ENCODE assay signal across 10 cellular contexts in the genomic region with DNA sequence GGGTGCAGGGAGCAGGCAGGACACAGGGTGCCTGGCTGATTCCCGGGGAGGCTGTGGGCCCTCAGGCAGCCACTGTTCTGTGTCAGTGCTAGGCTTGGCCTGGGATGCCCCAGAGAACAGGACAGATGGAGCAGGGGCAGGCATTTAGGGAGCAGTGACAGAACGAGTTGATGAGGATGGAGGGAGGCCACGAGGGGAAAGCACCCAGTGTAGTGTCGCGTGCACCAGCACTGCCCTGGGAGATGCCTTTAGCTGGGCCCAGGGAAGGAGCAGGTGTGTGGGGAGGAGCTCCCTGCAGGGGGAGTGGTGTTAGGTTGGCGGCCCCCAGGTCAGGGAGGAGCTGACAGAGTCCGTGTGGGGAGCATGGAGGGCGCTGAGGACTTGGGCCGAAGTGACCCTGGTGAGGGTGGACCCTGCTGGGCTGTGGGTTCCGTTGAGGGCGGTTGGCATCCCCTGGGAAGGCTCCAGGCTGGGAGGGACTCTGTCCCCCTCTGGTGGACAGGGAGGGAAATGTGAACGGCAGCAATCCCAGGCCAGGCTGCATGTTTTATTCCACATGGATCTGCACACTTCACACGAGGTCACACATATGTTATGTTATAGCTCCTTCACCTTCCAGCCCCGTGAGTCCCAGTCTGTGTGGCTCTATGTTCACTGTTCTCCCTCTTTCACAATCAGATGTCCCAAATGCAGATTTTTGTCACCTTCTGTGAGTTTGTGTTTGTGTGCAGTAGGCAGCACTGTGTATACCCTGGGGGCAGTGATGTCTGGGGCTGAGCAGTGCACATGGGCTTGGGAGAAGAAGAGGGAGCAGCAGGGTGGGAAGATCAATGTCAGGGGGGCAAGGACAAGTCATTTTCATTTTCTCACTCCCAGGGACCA. TPM values are rescaled to one million over a fixed set of nuclear protein-coding genes. Genes with fewer than 3 reads are reported as not detected.
DNase-seq lines count a peak whose midpoint lies in the region; ATAC-seq and TF ChIP-seq lines count a peak whose summit lies in the region.
"Not testable (repeated sequence)": the region's sequence is repeated elsewhere in the genome, so short reads cannot be mapped to it uniquely, and the experiment has no call there.
"Had no signal": no experiment of that assay in that cellular context is flagged by ENCODE, and none has a peak within 500 bp of the region (broad histone marks: within the 10 kb centered on the region; RNA-seq: fewer than 3 reads in every experiment).

No MANE protein-coding gene starts in this region.

- peak; percentile 51 for TF ChIP-seq RAD21 in IMR-90 (IDR thresholded peaks at IDR 0.05; ENCODE audit: low read length)

- H3K79me2 ChIP-seq in OCI-LY7 (ENCODE audit: insufficient read depth, low read depth, low read length), result not testable (repeated sequence)

- not testable (repeated sequence) for H2AK9ac ChIP-seq in IMR-90 (replicated peaks; ENCODE audit: low read depth, low read length, poor library complexity)

- POLR2A ChIA-PET in IMR-90 (lab: Charles Lee; ENCODE audit: unreplicated experiment); OCI-LY7 (lab: Charles Lee): not testable (repeated sequence)

- TF ChIP-seq CTCF in AG09319 (IDR thresholded peaks at IDR 0.05; ENCODE audit: low read depth, low read length) (peak; percentile 39), GM06990 (IDR thresholded peaks at IDR 0.05; ENCODE audit: insufficient read depth, low read length, poor library complexity, severe bottlenecking) (peak; percentile 46), IMR-90 (conservative IDR thresholded peaks at IDR 0.05; ENCODE audit: low read depth, low read length) (peak; percentile 48), OCI-LY7 (conservative IDR thresholded peaks at IDR 0.05; ENCODE audit: low read length) (peak; percentile 58), cardiac fibroblast (IDR thresholded peaks at IDR 0.05; ENCODE audit: low read depth, low read length) (peak; percentile 53), left ventricle myocardium inferior (IDR thresholded peaks at IDR 0.05; ENCODE audit: borderline replicate concordance) (peak; percentile 51)

- H3K36me3 ChIP-seq in GM06990 (ENCODE audit: control insufficient read depth, insufficient read depth, low read length); IMR-90 (ENCODE audit: control insufficient read depth, insufficient read depth, low read length); OCI-LY7 (ENCODE audit: insufficient read depth, low read length); left ventricle myocardium inferior: not testable (repeated sequence)

- H3K79me1 ChIP-seq in IMR-90 (ENCODE audit: low read depth in 1 of 2, low read length in 2 of 2), result not testable (repeated sequence)

- not testable (repeated sequence) for H3K9me2 ChIP-seq in OCI-LY7 (ENCODE audit: insufficient read depth, low read length)

- not testable (repeated sequence) for H2AK5ac ChIP-seq in IMR-90 (ENCODE audit: low read depth, low read length)

- H4K8ac ChIP-seq in IMR-90 (ENCODE audit: low read depth in 2 of 2, low read length in 2 of 2), result not testable (repeated sequence)

- not testable (repeated sequence) for H3K4me3 ChIP-seq in GM06990 (replicated peaks; ENCODE audit: low read depth, low read length); IMR-90 (ENCODE audit: insufficient read depth, low read depth, low read length); OCI-LY7 (ENCODE audit: low read depth, low read length, poor library complexity, severe bottlenecking); cardiac fibroblast (replicated peaks in 1 of 2; ENCODE audit: low read depth in 2 of 2, low read length in 2 of 2); left ventricle myocardium inferior

- H3K4me1 ChIP-seq in IMR-90 (ENCODE audit: control insufficient read depth, insufficient read depth, low read length); OCI-LY7 (ENCODE audit: insufficient read depth, low read length, poor library complexity, severe bottlenecking); left ventricle myocardium inferior: not testable (repeated sequence)

- H2BK20ac ChIP-seq in IMR-90 (ENCODE audit: low read depth, low read length), result not testable (repeated sequence)

- not testable (repeated sequence) for H3K4me2 ChIP-seq in IMR-90 (ENCODE audit: low read depth, low read length); OCI-LY7 (ENCODE audit: low read length)

- H3K9ac ChIP-seq in IMR-90 (ENCODE audit: low read depth, low read length), result not testable (repeated sequence)

- intact Hi-C loops in IMR-90 (cut with micrococcal nuclease), result loop anchor here (2.0 kb wide), 1 partner anchor 49 kb away; no protein-coding TSS in a partner anchor
- intact Hi-C loops in OCI-LY7 (cut with micrococcal nuclease; ENCODE audit: unreplicated experiment); left ventricle myocardium inferior (cut with micrococcal nuclease): not testable (repeated sequence)

- H3K27ac ChIP-seq in IMR-90 (ENCODE audit: insufficient read depth, low read length); OCI-LY7 (ENCODE audit: low read depth, low read length, poor library complexity, severe bottlenecking); left ventricle myocardium inferior (replicated peaks): not testable (repeated sequence)

- CTCF ChIA-PET in IMR-90 (lab: Yijun Ruan, JAX); OCI-LY7 (lab: Charles Lee; ENCODE audit: unreplicated experiment): not testable (repeated sequence)

- in situ Hi-C loops in IMR-90 (cut with MboI; ENCODE audit: low sequenced_read_pairs), result not testable (repeated sequence)

- not testable (repeated sequence) for TF ChIP-seq POLR2A in IMR-90 (IDR thresholded peaks at IDR 0.05; ENCODE audit: low read depth, low read length)

- not testable (repeated sequence) for H4K5ac ChIP-seq in IMR-90 (ENCODE audit: low read depth, low read length)

- 45% methylated on average over 4 of the region's 14 CpGs; no CpG with 5 or more reads in 1 of the 2 experiments for WGBS in IMR-90 (ENCODE audit: extremely low coverage in 2 of 2, insufficient read length in 1 of 2), 2 experiments

- BruUV-seq in IMR-90 (replicated peaks; lab: Mats Ljungman, UMichigan); OCI-LY7 (replicated peaks; lab: Mats Ljungman, UMichigan): not testable (repeated sequence)

- not testable (repeated sequence) for H2AFZ ChIP-seq in IMR-90 (replicated peaks; ENCODE audit: low read length, poor library complexity); OCI-LY7 (ENCODE audit: low read length)

- H4K20me1 ChIP-seq in IMR-90 (ENCODE audit: insufficient read depth, low read length); OCI-LY7 (ENCODE audit: insufficient read depth, low read length): not testable (repeated sequence)

- dilution Hi-C loops in IMR-90 (cut with HindIII; ENCODE audit: low sequenced_read_pairs, unreplicated experiment), result not testable (repeated sequence)

- H3K23ac ChIP-seq in IMR-90 (ENCODE audit: low read depth, low read length), result not testable (repeated sequence)

- H3K18ac ChIP-seq in IMR-90 (ENCODE audit: low read depth, low read length), result not testable (repeated sequence)

- not testable (repeated sequence) for H2BK15ac ChIP-seq in IMR-90 (ENCODE audit: low read depth, low read length)

- not testable (repeated sequence) for H2BK5ac ChIP-seq in IMR-90 (ENCODE audit: low read depth, low read length, poor library complexity, severe bottlenecking)

- DNase-seq in AG09319 (ENCODE audit: extremely low read depth, low read depth); GM06990 (ENCODE audit: extremely low read depth, insufficient read length); IMR-90; left ventricle myocardium inferior: not testable (repeated sequence)
- DNase-seq in OCI-LY7 (ENCODE audit: low spot score) (peak; percentile 2), cardiac fibroblast (ENCODE audit: low read depth in 2 of 2) (peak; percentile 8 to 24), retina (peak; percentile 13)
- DNase-seq in activated CD4-positive, alpha-beta T cell treated with anti-CD3 and anti-CD28 coated beads for 48 hours, result peak; percentile 24

- not testable (repeated sequence) for ATAC-seq in IMR-90 (ENCODE audit: low read depth)

- not testable (repeated sequence) for H3K9me3 ChIP-seq in IMR-90 (ENCODE audit: control insufficient read depth, insufficient read depth, low read length); OCI-LY7 (ENCODE audit: low read length); left ventricle myocardium inferior (replicated peaks)

- H4K91ac ChIP-seq in IMR-90 (ENCODE audit: insufficient read depth, low read depth, low read length), result not testable (repeated sequence)

- H3K9me1 ChIP-seq in IMR-90 (ENCODE audit: insufficient read depth, low read length), result not testable (repeated sequence)

- not testable (repeated sequence) for H3K27me3 ChIP-seq in GM06990 (replicated peaks; ENCODE audit: control insufficient read depth, insufficient read depth, low read length); IMR-90 (ENCODE audit: control insufficient read depth, insufficient read depth, low read length)
- H3K27me3 ChIP-seq in left ventricle myocardium inferior (ENCODE audit: low read depth), result peaks cover 19% of the 10 kb centered on the region

- H3K56ac ChIP-seq in IMR-90 (ENCODE audit: extremely low read depth, insufficient read depth, low read length), result not testable (repeated sequence)

- not testable (repeated sequence) for H3K14ac ChIP-seq in IMR-90 (replicated peaks; ENCODE audit: low read depth, low read length)

- not testable (repeated sequence) for H2BK120ac ChIP-seq in IMR-90 (ENCODE audit: low read depth, low read length)

- H3K4ac ChIP-seq in IMR-90 (ENCODE audit: low read depth, low read length), result not testable (repeated sequence)

TF ChIP-seq in IMR-90, 13 proteins besides CTCF, POLR2A, EP300 and RAD21:
- TF ChIP-seq SMC3 (IDR thresholded peaks at IDR 0.05; ENCODE audit: low read depth, low read length), result peak; percentile 47; the same call in 1 of the 2 replicates

RNA-seq across cellular contexts. Expression of a gene that starts 1.7 kb away (rescaled TPM):
- not detected in 2 replicates for total RNA-seq in IMR-90 (2012; rRNA removed)
- 0.03 and 0.10 TPM in 2 replicates for polyA plus RNA-seq in IMR-90 (2012; rRNA removed)
- polyA plus RNA-seq in IMR-90 (2012; cell fraction: cytosol; rRNA removed), result 0.03 TPM in 1 of 2 replicates, not detected in the other
- not detected in 2 replicates for polyA plus RNA-seq in IMR-90 (2012; cell fraction: nucleus; rRNA removed; ENCODE audit: low replicate concordance)
- not detected in 2 replicates for total RNA-seq in OCI-LY7 (2014; rRNA removed; shearing (Covaris generic))
- total RNA-seq in OCI-LY7 (2022), result not detected in 2 replicates
- total RNA-seq in left ventricle myocardium inferior, result not detected
- total RNA-seq: occipital lobe, Right ventricle myocardium inferior had no signal

RNA-seq across cellular contexts. Expression of a gene that starts 23.5 kb away (rescaled TPM):
- total RNA-seq in IMR-90 (2012; rRNA removed) (0.18 TPM in 1 of 2 replicates, not detected in the other), OCI-LY7 (2022) (not detected in 2 replicates), left ventricle myocardium inferior (not detected)
- 0.10 TPM in 1 of 2 replicates, not detected in the other for polyA plus RNA-seq in IMR-90 (2012; rRNA removed)
- polyA plus RNA-seq in IMR-90 (2012; cell fraction: cytosol; rRNA removed), result 0.04 TPM in 1 of 2 replicates, not detected in the other
- 0.04 and 0.13 TPM in 2 replicates for polyA plus RNA-seq in IMR-90 (2012; cell fraction: nucleus; rRNA removed; ENCODE audit: low replicate concordance)
- total RNA-seq in OCI-LY7 (2014; rRNA removed; shearing (Covaris generic)), result not detected in 2 replicates
- total RNA-seq: occipital lobe, Right ventricle myocardium inferior had no signal
